Comparison of ENCODE assay signal across 9 cellular contexts in the genomic region with DNA sequence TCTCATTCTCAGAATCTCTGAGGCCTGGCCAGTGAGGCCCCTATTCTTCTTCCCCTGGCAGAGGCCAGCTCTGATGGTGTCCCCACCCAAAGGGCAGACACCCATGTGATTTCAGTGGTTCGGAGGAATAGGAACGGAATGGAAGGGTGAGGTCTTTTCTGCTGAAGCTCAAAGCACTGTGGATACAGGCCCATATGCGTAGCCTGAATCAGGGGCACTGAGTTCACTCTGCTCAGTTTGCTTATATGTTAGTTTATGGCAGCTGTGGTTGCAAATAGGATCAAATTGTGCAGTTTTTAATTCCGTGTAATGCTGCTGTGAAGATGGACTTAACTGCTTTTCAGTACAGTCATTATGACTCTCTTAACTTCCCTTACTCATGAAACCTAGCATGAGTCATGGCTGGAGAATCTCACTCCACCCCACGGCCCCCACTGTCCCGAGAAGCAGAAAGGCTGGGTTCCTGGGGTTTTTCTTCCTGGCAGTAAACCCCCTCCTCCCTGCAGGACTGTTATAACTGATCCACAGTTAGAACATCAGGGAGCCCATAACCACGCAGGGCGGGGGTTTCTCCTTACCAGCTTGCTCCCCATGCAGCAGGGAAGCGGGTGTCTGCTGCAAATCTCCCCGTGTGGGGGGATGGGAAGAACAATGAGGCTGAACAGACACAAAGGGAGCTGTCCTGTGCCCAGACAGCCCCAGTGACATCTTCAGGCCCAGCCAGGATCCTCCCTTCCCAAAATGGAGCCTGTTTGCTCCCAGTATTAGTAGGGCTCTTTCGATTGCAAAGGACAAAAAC.
A peak's percentile ranks its signal among the peaks of the same experiment; 100 is the strongest.
DNase-seq lines count a peak whose midpoint lies in the region; ATAC-seq, FAIRE-seq and TF ChIP-seq lines count a peak whose summit lies in the region.
"Had no signal": no experiment of that assay in that cellular context is flagged by ENCODE, and none has a peak within 500 bp of the region (broad histone marks: within the 10 kb centered on the region; RNA-seq: fewer than 3 reads in every experiment).

No MANE protein-coding gene starts in this region.

- H3K4me3 Mint-ChIP-seq in GM23338: no peak overlapping the region; the same call in 2 of the 3 replicates

- H4K20me1 ChIP-seq in GM23338 (replicated peaks; ENCODE audit: insufficient read depth): no peaks in the 10 kb centered on the region

- H3K4me2 ChIP-seq in GM23338: peak overlapping the region; percentile 52; the same call in 1 of the 2 replicates

- H3K27ac ChIP-seq in GM23338 (ENCODE audit: low read depth): 0 out of 2 replicates have a peak overlapping the region, but pooled peaks have one; percentile 16
- no peak overlapping the region for H3K27ac ChIP-seq in kidney (ENCODE audit: low read depth in 2 of 2, low read length in 2 of 2)
- peak overlapping the region; percentile 86 for H3K27ac ChIP-seq in subcutaneous abdominal adipose tissue (ENCODE audit: low read depth, low read length)

- DNase-seq in GM04503 (ENCODE audit: low read depth): peak; percentile 89
- peak; percentile 44 for DNase-seq in GM23338 (ENCODE audit: low spot score)
- DNase-seq in M059J (ENCODE audit: low read depth): peak; percentile 97
- DNase-seq in astrocyte of the spinal cord (ENCODE audit: low read depth, low spot score): peak; percentile 99
- DNase-seq in kidney: peak; percentile 75
- no peak for DNase-seq in cerebellar nuclear complex (lab: John Stamatoyannopoulos, UW)

- peaks cover 31% of the 10 kb centered on the region for H3K9me3 Mint-ChIP-seq in GM23338

- H3K79me2 ChIP-seq in GM23338 (replicated peaks; ENCODE audit: insufficient read depth): no peaks in the 10 kb centered on the region

- peak overlapping the region; percentile 85; the same call in 1 of the 2 replicates for H2AFZ ChIP-seq in GM23338

- no peak for FAIRE-seq in kidney (lab: Jason Lieb, UNC)
- FAIRE-seq: TTC549 had no signal

- H3K27me3 ChIP-seq in GM23338 (ENCODE audit: insufficient read depth): no peaks in the 10 kb centered on the region
- no peaks in the 10 kb centered on the region for H3K27me3 ChIP-seq in subcutaneous abdominal adipose tissue (ENCODE audit: control insufficient read depth in 5 of 5, insufficient read depth in 4 of 5, low read length in 5 of 5)

- H3K9me3 ChIP-seq in kidney (ENCODE audit: control insufficient read depth in 1 of 2, low read length in 2 of 2) (no peaks in the 10 kb centered on the region), subcutaneous abdominal adipose tissue (ENCODE audit: control insufficient read depth in 5 of 5, low read length in 5 of 5) (no peaks in the 10 kb centered on the region)

- ATAC-seq in GM23338: peak; percentile 33
- no peak for ATAC-seq in GM19324 (IDR thresholded peaks at IDR 0.05; ENCODE audit: low FRiP score, unreplicated experiment)

- in situ Hi-C loops in astrocyte of the spinal cord (cut with HindIII; ENCODE audit: low sequenced_read_pairs): no loop called here

- no peaks in the 10 kb centered on the region for H3F3A ChIP-seq in GM23338 (replicated peaks; ENCODE audit: low read depth)

- peaks cover 30% of the 10 kb centered on the region for H3K36me3 Mint-ChIP-seq in GM23338 (ENCODE audit: low read depth)

- H3K27ac Mint-ChIP-seq in GM23338: peak overlapping the region; percentile 96

- intact Hi-C loops in kidney (cut with DNase I): no loop called here

- peaks cover 22% of the 10 kb centered on the region for H3K9me2 ChIP-seq in GM23338 (ENCODE audit: insufficient read depth)

- peaks cover 22% of the 10 kb centered on the region for H3K27me3 Mint-ChIP-seq in GM23338 (ENCODE audit: insufficient read depth, low read depth, poor library complexity)

- H3K4me1 Mint-ChIP-seq in GM23338: peaks cover 51% of the 10 kb centered on the region

- TF ChIP-seq CTCF in GM23338 (conservative IDR thresholded peaks at IDR 0.05; ENCODE audit: low read depth in 2 of 2): no peak
- no peak for TF ChIP-seq CTCF in astrocyte of the spinal cord (IDR thresholded peaks at IDR 0.05; ENCODE audit: low read depth, low read length)
- no peak for TF ChIP-seq CTCF in kidney (IDR thresholded peaks at IDR 0.05; ENCODE audit: borderline replicate concordance, extremely low read depth, insufficient read depth)

- H3K9ac ChIP-seq in kidney (ENCODE audit: low read length in 2 of 2) (no peak overlapping the region), subcutaneous abdominal adipose tissue (ENCODE audit: low read length in 5 of 5) (peak overlapping the region in 2 of 5 donors; percentile 11 to 36)

- H3K4me3 ChIP-seq in GM23338 (no peak overlapping the region), astrocyte of the spinal cord (ENCODE audit: low read depth, low read length) (no peak overlapping the region), kidney (ENCODE audit: low read length in 2 of 2) (no peak overlapping the region), subcutaneous abdominal adipose tissue (ENCODE audit: low read depth in 1 of 5, low read length in 5 of 5) (peak overlapping the region in 4 of 5 donors; percentile 6 to 37 (median 28))

- H3K36me3 ChIP-seq in GM23338 (ENCODE audit: insufficient read depth): peaks cover 9% of the 10 kb centered on the region
- no peaks in the 10 kb centered on the region for H3K36me3 ChIP-seq in kidney (ENCODE audit: control insufficient read depth in 1 of 2, insufficient read depth in 2 of 2, low read length in 2 of 2)
- no peaks in the 10 kb centered on the region for H3K36me3 ChIP-seq in subcutaneous abdominal adipose tissue (ENCODE audit: control insufficient read depth in 5 of 5, insufficient read depth in 5 of 5, low read length in 5 of 5)

- peaks cover 44% of the 10 kb centered on the region for H3K4me1 ChIP-seq in GM23338 (ENCODE audit: insufficient read depth)
- H3K4me1 ChIP-seq in kidney (ENCODE audit: control insufficient read depth in 1 of 2, insufficient read depth in 1 of 2, low read depth in 1 of 2, low read length in 2 of 2): peaks cover 0 to 7% of the 10 kb centered on the region in 2 donors
- H3K4me1 ChIP-seq in subcutaneous abdominal adipose tissue (ENCODE audit: control insufficient read depth in 5 of 5, insufficient read depth in 5 of 5, low read length in 5 of 5): peaks cover 33 to 61% (median 53%) of the 10 kb centered on the region in 5 donors

TF ChIP-seq in GM23338, 12 proteins besides CTCF, POLR2A, EP300 and RAD21 (continues in another document):
- TF ChIP-seq, protein P1, sequence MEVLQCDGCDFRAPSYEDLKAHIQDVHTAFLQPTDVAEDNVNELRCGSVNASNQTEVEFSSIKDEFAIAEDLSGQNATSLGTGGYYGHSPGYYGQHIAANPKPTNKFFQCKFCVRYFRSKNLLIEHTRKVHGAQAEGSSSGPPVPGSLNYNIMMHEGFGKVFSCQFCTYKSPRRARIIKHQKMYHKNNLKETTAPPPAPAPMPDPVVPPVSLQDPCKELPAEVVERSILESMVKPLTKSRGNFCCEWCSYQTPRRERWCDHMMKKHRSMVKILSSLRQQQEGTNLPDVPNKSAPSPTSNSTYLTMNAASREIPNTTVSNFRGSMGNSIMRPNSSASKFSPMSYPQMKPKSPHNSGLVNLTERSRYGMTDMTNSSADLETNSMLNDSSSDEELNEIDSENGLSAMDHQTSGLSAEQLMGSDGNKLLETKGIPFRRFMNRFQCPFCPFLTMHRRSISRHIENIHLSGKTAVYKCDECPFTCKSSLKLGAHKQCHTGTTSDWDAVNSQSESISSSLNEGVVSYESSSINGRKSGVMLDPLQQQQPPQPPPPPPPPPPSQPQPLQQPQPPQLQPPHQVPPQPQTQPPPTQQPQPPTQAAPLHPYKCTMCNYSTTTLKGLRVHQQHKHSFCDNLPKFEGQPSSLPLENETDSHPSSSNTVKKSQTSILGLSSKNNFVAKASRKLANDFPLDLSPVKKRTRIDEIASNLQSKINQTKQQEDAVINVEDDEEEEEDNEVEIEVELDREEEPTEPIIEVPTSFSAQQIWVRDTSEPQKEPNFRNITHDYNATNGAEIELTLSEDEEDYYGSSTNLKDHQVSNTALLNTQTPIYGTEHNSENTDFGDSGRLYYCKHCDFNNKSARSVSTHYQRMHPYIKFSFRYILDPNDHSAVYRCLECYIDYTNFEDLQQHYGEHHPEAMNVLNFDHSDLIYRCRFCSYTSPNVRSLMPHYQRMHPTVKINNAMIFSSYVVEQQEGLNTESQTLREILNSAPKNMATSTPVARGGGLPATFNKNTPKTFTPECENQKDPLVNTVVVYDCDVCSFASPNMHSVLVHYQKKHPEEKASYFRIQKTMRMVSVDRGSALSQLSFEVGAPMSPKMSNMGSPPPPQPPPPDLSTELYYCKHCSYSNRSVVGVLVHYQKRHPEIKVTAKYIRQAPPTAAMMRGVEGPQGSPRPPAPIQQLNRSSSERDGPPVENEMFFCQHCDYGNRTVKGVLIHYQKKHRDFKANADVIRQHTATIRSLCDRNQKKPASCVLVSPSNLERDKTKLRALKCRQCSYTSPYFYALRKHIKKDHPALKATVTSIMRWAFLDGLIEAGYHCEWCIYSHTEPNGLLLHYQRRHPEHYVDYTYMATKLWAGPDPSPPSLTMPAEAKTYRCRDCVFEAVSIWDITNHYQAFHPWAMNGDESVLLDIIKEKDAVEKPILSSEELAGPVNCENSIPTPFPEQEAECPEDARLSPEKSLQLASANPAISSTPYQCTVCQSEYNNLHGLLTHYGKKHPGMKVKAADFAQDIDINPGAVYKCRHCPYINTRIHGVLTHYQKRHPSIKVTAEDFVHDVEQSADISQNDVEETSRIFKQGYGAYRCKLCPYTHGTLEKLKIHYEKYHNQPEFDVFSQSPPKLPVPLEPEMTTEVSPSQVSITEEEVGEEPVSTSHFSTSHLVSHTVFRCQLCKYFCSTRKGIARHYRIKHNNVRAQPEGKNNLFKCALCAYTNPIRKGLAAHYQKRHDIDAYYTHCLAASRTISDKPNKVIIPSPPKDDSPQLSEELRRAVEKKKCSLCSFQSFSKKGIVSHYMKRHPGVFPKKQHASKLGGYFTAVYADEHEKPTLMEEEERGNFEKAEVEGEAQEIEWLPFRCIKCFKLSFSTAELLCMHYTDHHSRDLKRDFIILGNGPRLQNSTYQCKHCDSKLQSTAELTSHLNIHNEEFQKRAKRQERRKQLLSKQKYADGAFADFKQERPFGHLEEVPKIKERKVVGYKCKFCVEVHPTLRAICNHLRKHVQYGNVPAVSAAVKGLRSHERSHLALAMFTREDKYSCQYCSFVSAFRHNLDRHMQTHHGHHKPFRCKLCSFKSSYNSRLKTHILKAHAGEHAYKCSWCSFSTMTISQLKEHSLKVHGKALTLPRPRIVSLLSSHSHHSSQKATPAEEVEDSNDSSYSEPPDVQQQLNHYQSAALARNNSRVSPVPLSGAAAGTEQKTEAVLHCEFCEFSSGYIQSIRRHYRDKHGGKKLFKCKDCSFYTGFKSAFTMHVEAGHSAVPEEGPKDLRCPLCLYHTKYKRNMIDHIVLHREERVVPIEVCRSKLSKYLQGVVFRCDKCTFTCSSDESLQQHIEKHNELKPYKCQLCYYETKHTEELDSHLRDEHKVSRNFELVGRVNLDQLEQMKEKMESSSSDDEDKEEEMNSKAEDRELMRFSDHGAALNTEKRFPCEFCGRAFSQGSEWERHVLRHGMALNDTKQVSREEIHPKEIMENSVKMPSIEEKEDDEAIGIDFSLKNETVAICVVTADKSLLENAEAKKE (CRISPR knock-in tag; IDR thresholded peaks at IDR 0.05): no peak

Comparison
In these comparisons a context has a peak if more than half of its experiments do, and no peak if none do; other contexts are left out.
1. DNase-seq: peak in GM04503 (single experiment), GM23338 (single experiment), M059J (single experiment), astrocyte of the spinal cord (single experiment) and kidney (single experiment); none in cerebellar nuclear complex (0 of 2).
2. H3K27ac ChIP-seq: peak in GM23338 (single experiment) and subcutaneous abdominal adipose tissue (single experiment); none in kidney (0 of 2).
3. H3K4me3 ChIP-seq: peak in subcutaneous abdominal adipose tissue (4 of 5); none in GM23338 (single experiment), astrocyte of the spinal cord (single experiment) and kidney (0 of 2).